Comparison of ENCODE assay signal across 21 cellular contexts in the genomic region with DNA sequence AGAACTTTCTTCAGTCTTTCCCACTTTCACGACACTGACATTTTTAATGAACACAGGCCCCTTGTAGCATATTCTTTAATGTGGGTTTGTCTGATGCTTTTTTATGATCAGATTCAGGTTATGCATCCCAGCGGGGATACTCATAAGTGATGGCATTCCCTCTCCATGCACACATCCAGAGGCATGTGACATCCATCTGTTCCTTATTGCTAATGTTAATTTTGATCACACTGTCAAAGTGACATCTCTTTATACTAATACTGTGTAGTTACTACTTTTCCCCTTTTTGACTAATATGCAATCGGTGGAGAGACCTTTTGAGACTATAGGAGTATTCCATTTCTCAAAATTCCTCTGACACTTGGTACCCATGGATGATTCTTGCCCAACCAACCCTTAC. TPM values are rescaled to one million over a fixed set of nuclear protein-coding genes. Genes with fewer than 3 reads are reported as not detected.
DNase-seq lines count a peak whose midpoint lies in the region; ATAC-seq and TF ChIP-seq lines count a peak whose summit lies in the region.
"Had no signal": no experiment of that assay in that cellular context is flagged by ENCODE, and none has a peak within 500 bp of the region (broad histone marks: within the 10 kb centered on the region; RNA-seq: fewer than 3 reads in every experiment).

No MANE protein-coding gene starts in this region.

- intact Hi-C loops in activated naive CD4-positive, alpha-beta T cell treated with anti-CD3 and anti-CD28 coated beads for 36 hours (cut with micrococcal nuclease): loop anchor here (5.0 kb wide), 2 partner anchors 740 to 815 kb away; no protein-coding TSS in a partner anchor
- intact Hi-C loops in esophagus muscularis mucosa (cut with DNase I): no loop called here

- TF ChIP-seq CTCF in esophagus muscularis mucosa (IDR thresholded peaks at IDR 0.05) (no peak), gastroesophageal sphincter (IDR thresholded peaks at IDR 0.05) (no peak)

- H3K36me3 ChIP-seq in esophagus muscularis mucosa: no peaks in the 10 kb centered on the region
- no peaks in the 10 kb centered on the region for H3K36me3 ChIP-seq in gastroesophageal sphincter
- H3K36me3 ChIP-seq: HAP-1, left lung, sigmoid colon had no signal

- H3K9me3 Mint-ChIP-seq in activated naive CD4-positive, alpha-beta T cell treated with anti-CD3 and anti-CD28 coated beads, Interleukin-2, amount 10 ng/mL, durations not matched to agents 7 days and 5 days: peaks cover 5% of the 10 kb centered on the region
- H3K9me3 Mint-ChIP-seq in activated naive CD4-positive, alpha-beta T cell treated with anti-CD3 and anti-CD28 coated beads for 36 hours: no peaks in the 10 kb centered on the region
- H3K9me3 Mint-ChIP-seq in T-cell (no peaks in the 10 kb centered on the region), immature natural killer cell (no peaks in the 10 kb centered on the region)
- H3K9me3 Mint-ChIP-seq: mesothelial cell of epicardium, neural crest cell had no signal

- H3K9me3 ChIP-seq in esophagus muscularis mucosa (no peaks in the 10 kb centered on the region), gastroesophageal sphincter (no peaks in the 10 kb centered on the region)
- H3K9me3 ChIP-seq: HAP-1, sigmoid colon had no signal

- H3K27ac Mint-ChIP-seq in activated naive CD4-positive, alpha-beta T cell treated with anti-CD3 and anti-CD28 coated beads, Interleukin-2, amount 10 ng/mL, durations not matched to agents 7 days and 5 days: peak overlapping the region; percentile 74
- H3K27ac Mint-ChIP-seq in activated naive CD4-positive, alpha-beta T cell treated with anti-CD3 and anti-CD28 coated beads for 36 hours: no peak overlapping the region
- peak overlapping the region; percentile 77 to 90 for H3K27ac Mint-ChIP-seq in T-cell
- H3K27ac Mint-ChIP-seq in immature natural killer cell: peak overlapping the region; percentile 79 to 100 (median 90)
- H3K27ac Mint-ChIP-seq: mesothelial cell of epicardium, progenitor cell of endocrine pancreas had no signal

- H3K27me3 ChIP-seq in esophagus muscularis mucosa: no peaks in the 10 kb centered on the region
- H3K27me3 ChIP-seq in gastroesophageal sphincter: no peaks in the 10 kb centered on the region
- H3K27me3 ChIP-seq: left lung, sigmoid colon had no signal

- TF ChIP-seq POLR2A in esophagus muscularis mucosa (IDR thresholded peaks at IDR 0.05; ENCODE audit: low read depth) (no peak), gastroesophageal sphincter (IDR thresholded peaks at IDR 0.05) (no peak)

- POLR2A ChIA-PET in T-cell (lab: Charles Lee): no interaction called here

- peaks cover 5% of the 10 kb centered on the region for H3K36me3 Mint-ChIP-seq in activated naive CD4-positive, alpha-beta T cell treated with anti-CD3 and anti-CD28 coated beads, Interleukin-2, amount 10 ng/mL, durations not matched to agents 7 days and 5 days
- no peaks in the 10 kb centered on the region for H3K36me3 Mint-ChIP-seq in activated naive CD4-positive, alpha-beta T cell treated with anti-CD3 and anti-CD28 coated beads for 36 hours (ENCODE audit: low read depth)
- H3K36me3 Mint-ChIP-seq in T-cell (no peaks in the 10 kb centered on the region), immature natural killer cell (peaks cover 3 to 12% (median 9%) of the 10 kb centered on the region in 3 donors)
- H3K36me3 Mint-ChIP-seq: mesothelial cell of epicardium had no signal

- DNase-seq in activated naive CD4-positive, alpha-beta T cell treated with anti-CD3 and anti-CD28 coated beads, Interleukin-2, amount 10 ng/mL, durations not matched to agents 7 days and 5 days: no peak
- DNase-seq in activated naive CD4-positive, alpha-beta T cell treated with anti-CD3 and anti-CD28 coated beads for 36 hours: no peak
- DNase-seq in T-cell (no peak), immature natural killer cell (no peak), esophagus muscularis mucosa (ENCODE audit: extremely low spot score) (no peak)
- DNase-seq: activated CD4-positive, CD25-positive, alpha-beta regulatory T cell; activated naive CD4-positive, alpha-beta T cell treated with Interleukin-2 at 50 U/mL for 16 hours; cerebellar nuclear complex; foreskin fibroblast; left lung; NCI-H1417 treated with DMSO at 0.1 percent for 48 hours; NCI-H524; sigmoid colon; stimulated activated CD8-positive, alpha-beta memory T cell treated with anti-CD3 and anti-CD28 coated beads, Interleukin-4, amount 100 ng/mL, for 48 hours; T-helper 9 cell had no signal

- no peak for ATAC-seq in T-cell (replicated peaks in 1 of 4)
- ATAC-seq in gastroesophageal sphincter: no peak
- no peak for ATAC-seq in GM21619 (IDR thresholded peaks at IDR 0.05; ENCODE audit: unreplicated experiment)

- H3K4me1 ChIP-seq in esophagus muscularis mucosa (no peaks in the 10 kb centered on the region), gastroesophageal sphincter (no peaks in the 10 kb centered on the region)
- H3K4me1 ChIP-seq: HAP-1, sigmoid colon had no signal

- H3K4me1 Mint-ChIP-seq in activated naive CD4-positive, alpha-beta T cell treated with anti-CD3 and anti-CD28 coated beads, Interleukin-2, amount 10 ng/mL, durations not matched to agents 7 days and 5 days: peaks cover 46% of the 10 kb centered on the region
- peaks cover 38% of the 10 kb centered on the region for H3K4me1 Mint-ChIP-seq in activated naive CD4-positive, alpha-beta T cell treated with anti-CD3 and anti-CD28 coated beads for 36 hours (ENCODE audit: low read depth)
- H3K4me1 Mint-ChIP-seq in T-cell: peaks cover 33 to 43% (median 35%) of the 10 kb centered on the region in 3 donors
- peaks cover 32 to 39% of the 10 kb centered on the region in 2 donors for H3K4me1 Mint-ChIP-seq in immature natural killer cell

- H3K27me3 Mint-ChIP-seq in activated naive CD4-positive, alpha-beta T cell treated with anti-CD3 and anti-CD28 coated beads, Interleukin-2, amount 10 ng/mL, durations not matched to agents 7 days and 5 days: no peaks in the 10 kb centered on the region
- no peaks in the 10 kb centered on the region for H3K27me3 Mint-ChIP-seq in activated naive CD4-positive, alpha-beta T cell treated with anti-CD3 and anti-CD28 coated beads for 36 hours (ENCODE audit: low read depth)
- no peaks in the 10 kb centered on the region for H3K27me3 Mint-ChIP-seq in T-cell
- peaks cover 1 to 8% (median 2%) of the 10 kb centered on the region in 3 donors for H3K27me3 Mint-ChIP-seq in immature natural killer cell (ENCODE audit: low read depth in 3 of 3)
- H3K27me3 Mint-ChIP-seq: progenitor cell of endocrine pancreas had no signal

- TF ChIP-seq EP300 in esophagus muscularis mucosa (IDR thresholded peaks at IDR 0.05) (no peak), gastroesophageal sphincter (IDR thresholded peaks at IDR 0.05) (no peak)

- peak overlapping the region; percentile 32 for H3K4me3 Mint-ChIP-seq in activated naive CD4-positive, alpha-beta T cell treated with anti-CD3 and anti-CD28 coated beads, Interleukin-2, amount 10 ng/mL, durations not matched to agents 7 days and 5 days
- no peak overlapping the region for H3K4me3 Mint-ChIP-seq in activated naive CD4-positive, alpha-beta T cell treated with anti-CD3 and anti-CD28 coated beads for 36 hours
- H3K4me3 Mint-ChIP-seq in T-cell: peak overlapping the region; percentile 34 to 78 (median 53)
- peak overlapping the region; percentile 52 to 92 (median 69) for H3K4me3 Mint-ChIP-seq in immature natural killer cell
- H3K4me3 Mint-ChIP-seq: mesothelial cell of epicardium, neural crest cell had no signal

- H3K27ac ChIP-seq in esophagus muscularis mucosa (replicated peaks in 1 of 4) (no peak overlapping the region), gastroesophageal sphincter (no peak overlapping the region)

- CTCF ChIA-PET in activated naive CD4-positive, alpha-beta T cell treated with anti-CD3 and anti-CD28 coated beads, Interleukin-2, amount 10 ng/mL, durations not matched to agents 7 days and 5 days (lab: Charles Lee): no interaction called here
- CTCF ChIA-PET in activated naive CD4-positive, alpha-beta T cell treated with anti-CD3 and anti-CD28 coated beads for 36 hours (lab: Charles Lee): interaction anchor here (0.9 kb wide), 1 partner anchor 10 kb away, joined by 3 read pairs; no protein-coding TSS in a partner anchor
- CTCF ChIA-PET in T-cell (lab: Charles Lee): no interaction called here

- H3K4me3 ChIP-seq in esophagus muscularis mucosa: no peak overlapping the region
- no peak overlapping the region for H3K4me3 ChIP-seq in gastroesophageal sphincter
- H3K4me3 ChIP-seq: HAP-1, sigmoid colon had no signal

- 91% methylated on average over 3 of the region's 3 CpGs for WGBS in esophagus muscularis mucosa
- 83 to 92% methylated on average over 3 of the region's 3 CpGs for WGBS in gastroesophageal sphincter (ENCODE audit: low coverage in 1 of 2), 2 donors

RNA-seq across cellular contexts. Expression of a gene that starts 43.8 kb away (rescaled TPM):
- total RNA-seq in activated naive CD4-positive, alpha-beta T cell treated with anti-CD3 and anti-CD28 coated beads for 36 hours: not detected
- total RNA-seq in T-cell (under 1 TPM in 2 of 5 donors, not detected in 3; 0.03 to 0.23 TPM), esophagus muscularis mucosa (10 to 100 TPM in 1 of 4 donors, 1 to 10 TPM in 3; 3.1 to 12.5 (median 5.4) TPM), gastroesophageal sphincter (1 to 10 TPM in 3 of 4 donors, under 1 TPM in 1; 0.66 to 2.0 (median 1.4) TPM)
- polyA plus RNA-seq in immature natural killer cell: under 1 TPM in 1 of 3 donors, not detected in 2; 0.03 TPM
